ENCODE assay signal across 1 cellular context in genomic region chr19:10089801-10090375, GRCh38.
TF ChIP-seq lines count a peak whose summit lies in the region.

No MANE protein-coding gene starts in this region.

TF ChIP-seq in IMR-90, 13 proteins besides CTCF, POLR2A, EP300 and RAD21:
- TF ChIP-seq MAFK (IDR thresholded peaks at IDR 0.05; ENCODE audit: low read depth, low read length) (no peak), ELK1 (IDR thresholded peaks at IDR 0.05; ENCODE audit: borderline replicate concordance, low read depth, low read length) (no peak), MAZ (IDR thresholded peaks at IDR 0.05; ENCODE audit: borderline replicate concordance, low read depth, low read length) (no peak), RFX5 (IDR thresholded peaks at IDR 0.05; ENCODE audit: low read depth, low read length) (no peak), FOS (IDR thresholded peaks at IDR 0.05; ENCODE audit: low read depth, low read length) (no peak), CEBPB (IDR thresholded peaks at IDR 0.05; ENCODE audit: low read depth, low read length) (no peak), NFE2L2 (IDR thresholded peaks at IDR 0.05; ENCODE audit: low read depth, low read length) (no peak), BHLHE40 (IDR thresholded peaks at IDR 0.05; ENCODE audit: low read depth, low read length) (no peak), USF2 (IDR thresholded peaks at IDR 0.05; ENCODE audit: low read depth, low read length) (no peak), SMC3 (IDR thresholded peaks at IDR 0.05; ENCODE audit: low read depth, low read length) (no peak), CHD1 (IDR thresholded peaks at IDR 0.05; ENCODE audit: low read depth, low read length) (no peak), MXI1 (IDR thresholded peaks at IDR 0.05; ENCODE audit: borderline replicate concordance, low read depth, low read length) (no peak)
